In the genomic region with DNA sequence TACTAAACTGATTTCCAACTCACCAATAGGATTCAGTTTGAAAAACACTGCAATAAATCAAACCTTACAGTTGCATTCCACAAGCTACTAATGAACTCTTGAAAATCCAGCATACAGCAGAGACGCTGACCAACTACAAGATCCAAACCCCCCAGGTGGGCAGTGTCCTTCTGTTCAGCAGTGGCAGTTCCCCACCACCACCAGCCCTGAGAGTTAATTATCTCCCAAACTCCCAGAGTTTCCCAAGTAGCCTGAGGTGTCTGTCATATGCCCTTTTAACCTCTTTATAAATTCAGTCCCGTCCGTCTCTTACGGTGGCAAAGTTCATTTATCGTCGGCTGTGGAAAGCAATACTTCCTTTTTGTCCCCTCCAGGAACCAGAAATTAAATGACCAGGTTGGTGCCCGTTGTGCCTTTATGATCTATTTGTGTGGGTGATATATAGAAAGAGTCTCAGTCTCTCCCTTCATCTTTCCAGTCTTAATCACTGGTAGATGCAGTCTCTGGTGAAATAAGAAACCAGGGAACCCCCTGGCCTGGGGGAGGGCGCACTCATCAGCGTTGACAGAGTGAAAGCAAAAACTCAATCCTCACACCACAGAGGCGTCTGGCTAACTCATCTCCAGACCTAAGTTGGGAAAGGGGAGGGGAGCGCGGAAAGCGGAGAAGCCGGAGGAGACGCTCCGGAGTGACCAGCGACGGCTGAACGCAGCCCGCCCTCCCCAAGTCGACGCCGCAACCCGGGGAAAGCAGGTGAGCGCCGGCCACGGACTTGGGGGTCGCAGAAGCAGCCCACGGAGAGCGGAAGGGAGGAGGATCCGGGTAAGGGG, we compare ENCODE assay signal across 8 cellular contexts. TPM values are rescaled to one million over a fixed set of nuclear protein-coding genes. Genes with fewer than 3 reads are reported as not detected.
A peak's percentile ranks its signal among the peaks of the same experiment; 100 is the strongest.
DNase-seq lines count a peak whose midpoint lies in the region; ATAC-seq and TF ChIP-seq lines count a peak whose summit lies in the region.

No MANE protein-coding gene starts in this region.

- H3K9me3 ChIP-seq in HUES64 (ENCODE audit: insufficient read depth, low read depth, low read length), result no peaks in the 10 kb centered on the region

- peak overlapping the region; percentile 95 for H3K4me3 Mint-ChIP-seq in MCF 10A (ENCODE audit: unreplicated experiment)

- peaks cover 36% of the 10 kb centered on the region for H3K4me1 ChIP-seq in HUES64 (ENCODE audit: insufficient read depth, low read length)

- H3K9ac ChIP-seq in HUES64 (ENCODE audit: low read depth, low read length), result peak overlapping the region; percentile 77

- BruUV-seq in MCF 10A (replicated peaks; lab: Mats Ljungman, UMichigan), result TSS peak; percentile 37

- H3K36me3 ChIP-seq in HUES64 (ENCODE audit: insufficient read depth, low read length), result peaks cover 6% of the 10 kb centered on the region

- CTCF ChIA-PET in MCF 10A (lab: Yijun Ruan, JAX), result no interaction called here

- H3K27ac ChIP-seq in HUES64 (ENCODE audit: low read depth, low read length), result peak overlapping the region; percentile 68

- peaks cover 40% of the 10 kb centered on the region for H3K4me1 Mint-ChIP-seq in MCF 10A (ENCODE audit: insufficient read depth, unreplicated experiment)

- 0 out of 2 replicates have a peak, but pooled peaks cover 3% of the 10 kb centered on the region for H3K27me3 ChIP-seq in HUES64 (ENCODE audit: insufficient read depth, low read length)

- H3K27ac Mint-ChIP-seq in MCF 10A (ENCODE audit: low read depth, unreplicated experiment), result peak overlapping the region; percentile 96

- peaks cover 7% of the 10 kb centered on the region for H3K36me3 Mint-ChIP-seq in MCF 10A (ENCODE audit: insufficient read depth, unreplicated experiment)

- POLR2A ChIA-PET in MCF 10A (lab: Yijun Ruan, JAX), result interaction anchor here (0.5 to 1.5 kb wide), 6 partner anchors 9 to 131 kb away, joined by 3 to 5 read pairs (median 4); a partner anchor contains a TSS

- peak; percentile 34 for DNase-seq in COLO668 (lab: John Stamatoyannopoulos, UW; ENCODE audit: unreplicated experiment)
- peak; percentile 52 for DNase-seq in UCSD-AML1 (lab: John Stamatoyannopoulos, UW; ENCODE audit: unreplicated experiment)
- DNase-seq in MCF 10A (ENCODE audit: unreplicated experiment), result peak; percentile 70
- DNase-seq in iPS-NIHi7 (ENCODE audit: extremely low spot score), result peak; percentile 84
- DNase-seq in stimulated activated CD4-positive, alpha-beta T cell treated with anti-CD3 and anti-CD28 coated beads, Interleukin-12 subunit alpha, Interleukin-12 subunit beta, amount 100 ng/mL, for 48 hours (ENCODE audit: low read depth in 2 of 3, low spot score in 1 of 3), result peak; percentile 75 to 84 (median 83)
- no peak for DNase-seq in DMS153 (lab: John Stamatoyannopoulos, UW)

- H3K9me3 Mint-ChIP-seq in MCF 10A (ENCODE audit: unreplicated experiment), result no peaks in the 10 kb centered on the region

- no peak for TF ChIP-seq CTCF in MCF 10A (IDR thresholded peaks at IDR 0.05; ENCODE audit: unreplicated experiment)

- H3K4me3 ChIP-seq in HUES64 (ENCODE audit: low read length), result peak overlapping the region; percentile 89

- WGBS in HUES64, result 3% methylated on average over 27 of the region's 31 CpGs

- peak; percentile 36 for ATAC-seq in GM21367 (IDR thresholded peaks at IDR 0.05; ENCODE audit: unreplicated experiment)

- H3K27me3 Mint-ChIP-seq in MCF 10A (ENCODE audit: insufficient read depth, unreplicated experiment), result no peaks in the 10 kb centered on the region

- intact Hi-C loops in MCF 10A (cut with micrococcal nuclease), result no loop called here

RNA-seq across cellular contexts. Expression of a gene that starts 0.7 kb away (rescaled TPM):
- polyA plus RNA-seq in HUES64 (2013, experiment 1 of 2), result 73.2 TPM
- 69.5 TPM for polyA plus RNA-seq in HUES64 (2013, experiment 2 of 2)
- total RNA-seq in MCF 10A (2022), result 47.6 and 66.8 TPM in 2 replicates

RNA-seq across cellular contexts. Expression of a gene that starts 0.8 kb away (rescaled TPM):
- 28.4 TPM for polyA plus RNA-seq in HUES64 (2013, experiment 1 of 2)
- 34.5 TPM for polyA plus RNA-seq in HUES64 (2013, experiment 2 of 2)
- total RNA-seq in MCF 10A (2022), result 22.3 and 22.6 TPM in 2 replicates

RNA-seq across cellular contexts. Expression of a gene that starts 32.1 kb away (rescaled TPM):
- 0.60 TPM for polyA plus RNA-seq in HUES64 (2013, experiment 1 of 2)
- 0.70 TPM for polyA plus RNA-seq in HUES64 (2013, experiment 2 of 2)
- not detected in 2 replicates for total RNA-seq in MCF 10A (2022)
